Comparison of ENCODE assay signal across 13 cellular contexts in genomic region chr20:13868331-13868730, GRCh38.
DNase-seq lines count a peak whose midpoint lies in the region; ATAC-seq, FAIRE-seq and TF ChIP-seq lines count a peak whose summit lies in the region.
"Had no signal": no experiment of that assay in that cellular context is flagged by ENCODE, and none has a peak within 500 bp of the region (broad histone marks: within the 10 kb centered on the region; RNA-seq: fewer than 3 reads in every experiment).

No MANE protein-coding gene starts in this region.

- DNase-seq in HFFc6 = peak; percentile 76
- peak; percentile 72 for DNase-seq in SKM-1 (lab: John Stamatoyannopoulos, UW; ENCODE audit: unreplicated experiment)
- DNase-seq in globus pallidus (ENCODE audit: low spot score) = peak; percentile 52
- peak; percentile 51 for DNase-seq in urothelium cell line (ENCODE audit: low spot score)
- DNase-seq in activated CD4-positive, alpha-beta T cell treated with anti-CD3 and anti-CD28 coated beads, Interleukin-2, amount 10 ng/mL, durations not matched to agents 24 days and 14 days = no peak
- DNase-seq in COLO829 (ENCODE audit: low spot score) = no peak
- DNase-seq: activated naive CD8-positive, alpha-beta T cell treated with anti-CD3 and anti-CD28 coated beads, Interleukin-2, amount 50 U/mL, for 24 hours; DMS53; NCI-H524 treated with DMSO at 0.1 percent for 48 hours; pancreas; T-cell had no signal

- H3K4me1 Mint-ChIP-seq in HFFc6 (ENCODE audit: low read depth) = peaks cover 23% of the 10 kb centered on the region; the same call in 1 of the 2 replicates
- H3K4me1 Mint-ChIP-seq in activated CD4-positive, alpha-beta T cell treated with anti-CD3 and anti-CD28 coated beads, Interleukin-2, amount 10 ng/mL, durations not matched to agents 24 days and 14 days = no peaks in the 10 kb centered on the region
- H3K4me1 Mint-ChIP-seq: activated naive CD8-positive, alpha-beta T cell treated with anti-CD3 and anti-CD28 coated beads, Interleukin-2, amount 50 U/mL, for 24 hours; T-cell had no signal

- H3K4me3 Mint-ChIP-seq in HFFc6 = no peak overlapping the region
- H3K4me3 Mint-ChIP-seq in activated CD4-positive, alpha-beta T cell treated with anti-CD3 and anti-CD28 coated beads, Interleukin-2, amount 10 ng/mL, durations not matched to agents 24 days and 14 days = no peak overlapping the region
- H3K4me3 Mint-ChIP-seq: activated naive CD8-positive, alpha-beta T cell treated with anti-CD3 and anti-CD28 coated beads, Interleukin-2, amount 50 U/mL, for 24 hours; T-cell had no signal

- no peak for ATAC-seq in GM19395 (IDR thresholded peaks at IDR 0.05; ENCODE audit: unreplicated experiment)
- ATAC-seq: T-cell had no signal

- H3K27ac Mint-ChIP-seq in HFFc6 = no peak overlapping the region
- no peak overlapping the region for H3K27ac Mint-ChIP-seq in activated CD4-positive, alpha-beta T cell treated with anti-CD3 and anti-CD28 coated beads, Interleukin-2, amount 10 ng/mL, durations not matched to agents 24 days and 14 days
- H3K27ac Mint-ChIP-seq: activated naive CD8-positive, alpha-beta T cell treated with anti-CD3 and anti-CD28 coated beads, Interleukin-2, amount 50 U/mL, for 24 hours; T-cell had no signal

- no peaks in the 10 kb centered on the region for H3K27me3 Mint-ChIP-seq in HFFc6 (ENCODE audit: insufficient read depth)
- no peaks in the 10 kb centered on the region for H3K27me3 Mint-ChIP-seq in activated CD4-positive, alpha-beta T cell treated with anti-CD3 and anti-CD28 coated beads, Interleukin-2, amount 10 ng/mL, durations not matched to agents 24 days and 14 days

- no peaks in the 10 kb centered on the region for H3K36me3 Mint-ChIP-seq in HFFc6 (ENCODE audit: low read depth)
- H3K36me3 Mint-ChIP-seq in activated CD4-positive, alpha-beta T cell treated with anti-CD3 and anti-CD28 coated beads, Interleukin-2, amount 10 ng/mL, durations not matched to agents 24 days and 14 days (ENCODE audit: low read depth) = no peaks in the 10 kb centered on the region
- H3K36me3 Mint-ChIP-seq: T-cell had no signal

- intact Hi-C loops in activated CD4-positive, alpha-beta T cell treated with anti-CD3 and anti-CD28 coated beads, Interleukin-2, amount 10 ng/mL, durations not matched to agents 24 days and 14 days (cut with micrococcal nuclease) = no loop called here

- FAIRE-seq in urothelium cell line (lab: Jason Lieb, UNC) = no peak
- FAIRE-seq: keratinocyte, pancreas had no signal

- no peaks in the 10 kb centered on the region; the same call in 1 of the 2 replicates for H3K9me3 Mint-ChIP-seq in HFFc6
- no peaks in the 10 kb centered on the region for H3K9me3 Mint-ChIP-seq in activated CD4-positive, alpha-beta T cell treated with anti-CD3 and anti-CD28 coated beads, Interleukin-2, amount 10 ng/mL, durations not matched to agents 24 days and 14 days
- H3K9me3 Mint-ChIP-seq: activated naive CD8-positive, alpha-beta T cell treated with anti-CD3 and anti-CD28 coated beads, Interleukin-2, amount 50 U/mL, for 24 hours had no signal

- no peak for TF ChIP-seq CTCF in HFFc6 (IDR thresholded peaks at IDR 0.05)

Comparison
In these comparisons a context has a peak if more than half of its experiments do, and no peak if none do; other contexts are left out.
1. DNase-seq: peak in HFFc6 (single experiment), SKM-1 (single experiment), globus pallidus (single experiment) and urothelium cell line (single experiment); none in activated CD4-positive, alpha-beta T cell treated with anti-CD3 and anti-CD28 coated beads, Interleukin-2, amount 10 ng/mL, durations not matched to agents 24 days and 14 days (single experiment) and COLO829 (single experiment).